26 cellular contexts compared by ENCODE assay signal in genomic region chr1:205232122-205232820, GRCh38. TPM values are rescaled to one million over a fixed set of nuclear protein-coding genes. Genes with fewer than 3 reads are reported as not detected.
DNase-seq lines count a peak whose midpoint lies in the region; ATAC-seq and TF ChIP-seq lines count a peak whose summit lies in the region.
"Had no signal": no experiment of that assay in that cellular context is flagged by ENCODE, and none has a peak within 500 bp of the region (broad histone marks: within the 10 kb centered on the region; RNA-seq: fewer than 3 reads in every experiment).

No MANE protein-coding gene starts in this region.

- H3K4me1 Mint-ChIP-seq in activated CD4-positive, alpha-beta T cell treated with anti-CD3 and anti-CD28 coated beads, Interleukin-2, amount 10 ng/mL, durations not matched to agents 24 days and 14 days, result peaks cover 60% of the 10 kb centered on the region
- peaks cover 79% of the 10 kb centered on the region for H3K4me1 Mint-ChIP-seq in activated naive CD8-positive, alpha-beta T cell treated with anti-CD3 and anti-CD28 coated beads, Interleukin-2, amount 50 U/mL, for 24 hours
- H3K4me1 Mint-ChIP-seq in neural crest cell, result peaks cover 31% of the 10 kb centered on the region

- peaks cover 13% of the 10 kb centered on the region for H3K36me3 Mint-ChIP-seq in activated CD4-positive, alpha-beta T cell treated with anti-CD3 and anti-CD28 coated beads, Interleukin-2, amount 10 ng/mL, durations not matched to agents 24 days and 14 days (ENCODE audit: low read depth)
- peaks cover 9% of the 10 kb centered on the region for H3K36me3 Mint-ChIP-seq in activated naive CD8-positive, alpha-beta T cell treated with anti-CD3 and anti-CD28 coated beads, Interleukin-2, amount 50 U/mL, for 24 hours (ENCODE audit: low read depth)
- H3K36me3 Mint-ChIP-seq in neural crest cell (ENCODE audit: low read depth), result no peaks in the 10 kb centered on the region
- H3K36me3 Mint-ChIP-seq: CD4-positive, CD25-positive, alpha-beta regulatory T cell; type B pancreatic cell had no signal

- H3K36me3 ChIP-seq in H7 (replicated peaks; ENCODE audit: control insufficient read depth, insufficient read depth, low read length), result no peaks in the 10 kb centered on the region; the same call in 1 of the 2 replicates
- H3K36me3 ChIP-seq: gastroesophageal sphincter, neutrophil, Peyer's patch had no signal

- no peak overlapping the region for H3K4me3 ChIP-seq in H7 (ENCODE audit: insufficient read depth, low read depth, low read length)
- H3K4me3 ChIP-seq: gastroesophageal sphincter, Peyer's patch had no signal

- intact Hi-C loops in activated CD4-positive, alpha-beta T cell treated with anti-CD3 and anti-CD28 coated beads, Interleukin-2, amount 10 ng/mL, durations not matched to agents 24 days and 14 days (cut with micrococcal nuclease), result no loop called here

- H3K4me3 Mint-ChIP-seq in activated CD4-positive, alpha-beta T cell treated with anti-CD3 and anti-CD28 coated beads, Interleukin-2, amount 10 ng/mL, durations not matched to agents 24 days and 14 days, result peak overlapping the region; percentile 65
- peak overlapping the region; percentile 66 for H3K4me3 Mint-ChIP-seq in activated naive CD8-positive, alpha-beta T cell treated with anti-CD3 and anti-CD28 coated beads, Interleukin-2, amount 50 U/mL, for 24 hours
- H3K4me3 Mint-ChIP-seq in neural crest cell, result peak overlapping the region; percentile 49
- H3K4me3 Mint-ChIP-seq: memory B cell, type B pancreatic cell had no signal

- H3K27me3 Mint-ChIP-seq in activated CD4-positive, alpha-beta T cell treated with anti-CD3 and anti-CD28 coated beads, Interleukin-2, amount 10 ng/mL, durations not matched to agents 24 days and 14 days, result peaks cover under 1% of the 10 kb centered on the region
- H3K27me3 Mint-ChIP-seq in activated naive CD8-positive, alpha-beta T cell treated with anti-CD3 and anti-CD28 coated beads, Interleukin-2, amount 50 U/mL, for 24 hours, result peaks cover under 1% of the 10 kb centered on the region
- peaks cover 14% of the 10 kb centered on the region for H3K27me3 Mint-ChIP-seq in neural crest cell (ENCODE audit: low read depth)
- H3K27me3 Mint-ChIP-seq: central memory CD8-positive, alpha-beta T cell had no signal

- DNase-seq in activated CD4-positive, alpha-beta T cell treated with anti-CD3 and anti-CD28 coated beads, Interleukin-2, amount 10 ng/mL, durations not matched to agents 24 days and 14 days, result no peak
- DNase-seq in activated CD4-positive, alpha-beta T cell treated with anti-CD3 and anti-CD28 coated beads for 4 hours, result no peak
- DNase-seq in H7 (peak; percentile 19), neural crest cell (ENCODE audit: low read depth, low spot score) (no peak), activated gamma-delta T cell (lab: John Stamatoyannopoulos, UW) (no peak)
- DNase-seq in activated naive CD8-positive, alpha-beta T cell treated with anti-CD3 and anti-CD28 coated beads, Interleukin-2, amount 50 U/mL, for 24 hours, result no peak
- DNase-seq: activated T-cell treated with anti-CD3 and anti-CD28 coated beads, Interleukin-2, amount 50 U/mL, for 1 hour; CD4-positive, CD25-positive, alpha-beta regulatory T cell; dermis blood vessel endothelial cell; hippocampal formation; NCI-H1048; NCI-H1694 treated with DMSO at 0.1 percent for 48 hours; NCI-H526; Peyer's patch; SHP77 treated with DMSO at 0.1 percent for 48 hours; stimulated activated naive CD4-positive, alpha-beta T cell treated with Interleukin-2 at 50 U/mL for 16 hours; T-helper 9 cell; WERI-Rb-1 had no signal

- TF ChIP-seq CTCF in neural crest cell (conservative IDR thresholded peaks at IDR 0.05), result no peak

- peak overlapping the region; percentile 77 for H3K27ac Mint-ChIP-seq in activated CD4-positive, alpha-beta T cell treated with anti-CD3 and anti-CD28 coated beads, Interleukin-2, amount 10 ng/mL, durations not matched to agents 24 days and 14 days
- peak overlapping the region; percentile 86 for H3K27ac Mint-ChIP-seq in activated naive CD8-positive, alpha-beta T cell treated with anti-CD3 and anti-CD28 coated beads, Interleukin-2, amount 50 U/mL, for 24 hours
- no peak overlapping the region for H3K27ac Mint-ChIP-seq in neural crest cell (ENCODE audit: unreplicated experiment)
- H3K27ac Mint-ChIP-seq: CD4-positive, CD25-positive, alpha-beta regulatory T cell; memory B cell; type B pancreatic cell had no signal

- peaks cover 8% of the 10 kb centered on the region for H3K27me3 ChIP-seq in H7 (ENCODE audit: control insufficient read depth, insufficient read depth, low read length)
- H3K27me3 ChIP-seq: gastroesophageal sphincter had no signal

- ATAC-seq in activated naive CD8-positive, alpha-beta T cell treated with anti-CD3 and anti-CD28 coated beads, Interleukin-2, amount 50 U/mL, for 24 hours, result no peak
- ATAC-seq in HG02571 (IDR thresholded peaks at IDR 0.05; ENCODE audit: unreplicated experiment), result no peak
- ATAC-seq in HG02884 (IDR thresholded peaks at IDR 0.05; ENCODE audit: unreplicated experiment), result no peak
- ATAC-seq: gastroesophageal sphincter had no signal

- no peaks in the 10 kb centered on the region for H3K9me3 Mint-ChIP-seq in activated CD4-positive, alpha-beta T cell treated with anti-CD3 and anti-CD28 coated beads, Interleukin-2, amount 10 ng/mL, durations not matched to agents 24 days and 14 days
- H3K9me3 Mint-ChIP-seq in activated naive CD8-positive, alpha-beta T cell treated with anti-CD3 and anti-CD28 coated beads, Interleukin-2, amount 50 U/mL, for 24 hours, result no peaks in the 10 kb centered on the region
- no peaks in the 10 kb centered on the region for H3K9me3 Mint-ChIP-seq in neural crest cell
- H3K9me3 Mint-ChIP-seq: activated naive CD4-positive, alpha-beta T cell treated with anti-CD3 and anti-CD28 coated beads, Interleukin-2, amount 50 U/mL, for 72 hours; central memory CD8-positive, alpha-beta T cell; memory B cell; type B pancreatic cell had no signal

RNA-seq across cellular contexts. Expression of gene TMCC2, which starts 4.5 kb away (rescaled TPM):
- 19.9 and 20.9 TPM in 2 replicates for total RNA-seq in activated CD4-positive, alpha-beta T cell treated with anti-CD3 and anti-CD28 coated beads, Interleukin-2, amount 10 ng/mL, durations not matched to agents 24 days and 14 days
- 13.6 and 19.3 TPM in 2 replicates for total RNA-seq in H7 (2014; rRNA removed; shearing (Covaris generic))
- total RNA-seq in neural crest cell, result 14.9 and 16.1 TPM in 2 replicates

RNA-seq across cellular contexts. Expression of gene DSTYK, which starts 20.8 kb away (rescaled TPM):
- total RNA-seq in activated CD4-positive, alpha-beta T cell treated with anti-CD3 and anti-CD28 coated beads, Interleukin-2, amount 10 ng/mL, durations not matched to agents 24 days and 14 days, result 26.7 and 27.6 TPM in 2 replicates
- 10.9 and 13.9 TPM in 2 replicates for total RNA-seq in H7 (2014; rRNA removed; shearing (Covaris generic))
- 14.8 and 17.0 TPM in 2 replicates for total RNA-seq in neural crest cell
